ENCODE assay signal across 1 cellular context in genomic region chr3:42192334-42193200, GRCh38.
TF ChIP-seq lines count a peak whose summit lies in the region.

No MANE protein-coding gene starts in this region.

TF ChIP-seq in GM23338, 12 proteins besides CTCF, POLR2A, EP300 and RAD21 (continued from another document):
- TF ChIP-seq ZNF331 (CRISPR knock-in tag; IDR thresholded peaks at IDR 0.05; ENCODE audit: low read depth) (no peak), NANOG (IDR thresholded peaks at IDR 0.05; ENCODE audit: borderline replicate concordance) (no peak), STAT1 (IDR thresholded peaks at IDR 0.05; ENCODE audit: unreplicated experiment) (no peak), JUNB (IDR thresholded peaks at IDR 0.05; ENCODE audit: unreplicated experiment) (no peak), EZH2phosphoT487 (IDR thresholded peaks at IDR 0.05; ENCODE audit: unreplicated experiment) (no peak), EZH2 (IDR thresholded peaks at IDR 0.05; ENCODE audit: low read depth, unreplicated experiment) (no peak)
TF ChIP-seq in GM23338: peak in this region for 0.
